ENCODE assay signal across 9 cellular contexts in genomic region chr1:210233216-210233494, GRCh38. TPM values are rescaled to one million over a fixed set of nuclear protein-coding genes. Genes with fewer than 3 reads are reported as not detected.
DNase-seq lines count a peak whose midpoint lies in the region; ATAC-seq, FAIRE-seq and TF ChIP-seq lines count a peak whose summit lies in the region.
"Had no signal": no experiment of that assay in that cellular context is flagged by ENCODE, and none has a peak within 500 bp of the region (broad histone marks: within the 10 kb centered on the region; RNA-seq: fewer than 3 reads in every experiment).

No MANE protein-coding gene starts in this region.

- POLR2A ChIA-PET in CD4-positive, alpha-beta T cell (lab: Charles Lee), result no interaction called here

- no peaks in the 10 kb centered on the region for H3K9me3 ChIP-seq in keratinocyte (ENCODE audit: control insufficient read depth, low read depth, low read length)
- H3K9me3 ChIP-seq in CD4-positive, alpha-beta T cell (ENCODE audit: control insufficient read depth, low read length), result no peaks in the 10 kb centered on the region

- ATAC-seq in stimulated activated memory B cell treated with anti-CD40 and anti-IgM and Interleukin-4, amounts not matched to agents 10 μg/mL and 1 μg/mL and 100 μg/mL, for 72 hours, result peak; percentile 53
- no peak for ATAC-seq in HG02852 (IDR thresholded peaks at IDR 0.05; ENCODE audit: unreplicated experiment)
- ATAC-seq in CD4-positive, alpha-beta T cell (ENCODE audit: poor library complexity), result no peak

- H3K4me3 ChIP-seq in keratinocyte (ENCODE audit: control insufficient read depth in 2 of 3, extremely low read depth in 1 of 3, insufficient read depth in 2 of 3, low read depth in 1 of 3, low read length in 3 of 3), result peak overlapping the region; percentile 53 to 80 (median 71)

- peak overlapping the region; percentile 77 for H3K4me2 ChIP-seq in keratinocyte (ENCODE audit: control insufficient read depth, extremely low read depth, insufficient read depth, low read depth, low read length)

- TF ChIP-seq CTCF in brain (conservative IDR thresholded peaks at IDR 0.05) (no peak), keratinocyte (optimal IDR thresholded peaks at IDR 0.05 in 1 of 3, IDR thresholded peaks at IDR 0.05 in 1 of 3, conservative IDR thresholded peaks at IDR 0.05 in 1 of 3; ENCODE audit: extremely low read depth in 1 of 3, insufficient read depth in 2 of 3, low read length in 3 of 3) (no peak)
- no peak for TF ChIP-seq CTCF in CD4-positive, alpha-beta T cell (IDR thresholded peaks at IDR 0.05)

- H3K4me1 Mint-ChIP-seq in activated naive CD4-positive, alpha-beta T cell treated with anti-CD3 and anti-CD28 coated beads for 36 hours (ENCODE audit: low read depth), result peaks cover 2% of the 10 kb centered on the region
- H3K4me1 Mint-ChIP-seq in brain, result peaks cover 57% of the 10 kb centered on the region
- H3K4me1 Mint-ChIP-seq in stimulated activated memory B cell treated with anti-CD40 and anti-IgM and Interleukin-4, amounts not matched to agents 10 μg/mL and 1 μg/mL and 100 μg/mL, for 72 hours, result peaks cover 6% of the 10 kb centered on the region
- H3K4me1 Mint-ChIP-seq in CD4-positive, alpha-beta T cell (ENCODE audit: low read depth), result peaks cover 13% of the 10 kb centered on the region

- FAIRE-seq in keratinocyte (lab: Jason Lieb, UNC), result no peak

- peaks cover 1% of the 10 kb centered on the region for H3K36me3 Mint-ChIP-seq in activated naive CD4-positive, alpha-beta T cell treated with anti-CD3 and anti-CD28 coated beads for 36 hours (ENCODE audit: low read depth)
- H3K36me3 Mint-ChIP-seq in brain, result no peaks in the 10 kb centered on the region
- no peaks in the 10 kb centered on the region for H3K36me3 Mint-ChIP-seq in stimulated activated memory B cell treated with anti-CD40 and anti-IgM and Interleukin-4, amounts not matched to agents 10 μg/mL and 1 μg/mL and 100 μg/mL, for 72 hours
- no peaks in the 10 kb centered on the region for H3K36me3 Mint-ChIP-seq in CD4-positive, alpha-beta T cell (ENCODE audit: low read depth)

- H3K79me2 ChIP-seq in keratinocyte (ENCODE audit: control insufficient read depth, insufficient read depth, low read length), result no peaks in the 10 kb centered on the region

- no peaks in the 10 kb centered on the region for H4K20me1 ChIP-seq in keratinocyte (ENCODE audit: control insufficient read depth, extremely low read depth, insufficient read depth, low read length)

- H3K36me3 ChIP-seq in keratinocyte (ENCODE audit: control insufficient read depth in 2 of 2, extremely low read depth in 1 of 2, insufficient read depth in 2 of 2, low read length in 2 of 2), result no peaks in the 10 kb centered on the region

- no peak overlapping the region for H3K27ac Mint-ChIP-seq in activated naive CD4-positive, alpha-beta T cell treated with anti-CD3 and anti-CD28 coated beads for 36 hours
- H3K27ac Mint-ChIP-seq in brain, result peak overlapping the region in 2 of 5 experiments; percentile 58 to 71
- no peak overlapping the region for H3K27ac Mint-ChIP-seq in stimulated activated memory B cell treated with anti-CD40 and anti-IgM and Interleukin-4, amounts not matched to agents 10 μg/mL and 1 μg/mL and 100 μg/mL, for 72 hours
- H3K27ac Mint-ChIP-seq in CD4-positive, alpha-beta T cell, result no peak overlapping the region

- peak overlapping the region; percentile 82 for H2AFZ ChIP-seq in keratinocyte (ENCODE audit: control insufficient read depth, low read length)

- dilution Hi-C loops in keratinocyte (cut with MboI; ENCODE audit: extremely low pct_ligation_motif_present, low sequenced_read_pairs), result no loop called here

- H3K27me3 ChIP-seq in keratinocyte (ENCODE audit: control insufficient read depth, extremely low read depth, insufficient read depth, low read length), result no peaks in the 10 kb centered on the region
- peaks cover 67% of the 10 kb centered on the region for H3K27me3 ChIP-seq in CD4-positive, alpha-beta T cell (ENCODE audit: control insufficient read depth, insufficient read depth, low read length)

- intact Hi-C loops in activated naive CD4-positive, alpha-beta T cell treated with anti-CD3 and anti-CD28 coated beads for 36 hours (cut with micrococcal nuclease), result loop anchor here (1.0 kb wide), 1 partner anchor 18 kb away; no protein-coding TSS in a partner anchor
- intact Hi-C loops in CD4-positive, alpha-beta T cell (cut with DNase I, micrococcal nuclease), result loop anchor here in 1 of 2 experiments (10.0 kb wide), 1 partner anchor 692 kb away; no protein-coding TSS in a partner anchor

- peak overlapping the region; percentile 47 for H3K27ac ChIP-seq in keratinocyte (ENCODE audit: control insufficient read depth, insufficient read depth, low read length)
- H3K27ac ChIP-seq in CD4-positive, alpha-beta T cell (ENCODE audit: low read depth, low read length), result no peak overlapping the region

- H3K9ac ChIP-seq in keratinocyte (ENCODE audit: control insufficient read depth, extremely low read depth, insufficient read depth, low read length), result peak overlapping the region; percentile 68

- peaks cover 50% of the 10 kb centered on the region for H3K27me3 Mint-ChIP-seq in activated naive CD4-positive, alpha-beta T cell treated with anti-CD3 and anti-CD28 coated beads for 36 hours (ENCODE audit: low read depth)
- peaks cover 11% of the 10 kb centered on the region for H3K27me3 Mint-ChIP-seq in brain
- peaks cover 54% of the 10 kb centered on the region for H3K27me3 Mint-ChIP-seq in stimulated activated memory B cell treated with anti-CD40 and anti-IgM and Interleukin-4, amounts not matched to agents 10 μg/mL and 1 μg/mL and 100 μg/mL, for 72 hours
- H3K27me3 Mint-ChIP-seq in CD4-positive, alpha-beta T cell, result peaks cover 61% of the 10 kb centered on the region

- H3K4me3 Mint-ChIP-seq in activated naive CD4-positive, alpha-beta T cell treated with anti-CD3 and anti-CD28 coated beads for 36 hours, result peak overlapping the region; percentile 36
- peak overlapping the region; percentile 80 to 86 (median 81) for H3K4me3 Mint-ChIP-seq in brain
- H3K4me3 Mint-ChIP-seq in stimulated activated memory B cell treated with anti-CD40 and anti-IgM and Interleukin-4, amounts not matched to agents 10 μg/mL and 1 μg/mL and 100 μg/mL, for 72 hours, result peak overlapping the region; percentile 52
- H3K4me3 Mint-ChIP-seq in CD4-positive, alpha-beta T cell, result no peak overlapping the region

- DNase-seq in activated naive CD4-positive, alpha-beta T cell treated with anti-CD3 and anti-CD28 coated beads for 36 hours, result no peak
- no peak for DNase-seq in activated naive CD4-positive, alpha-beta T cell (lab: John Stamatoyannopoulos, UW)
- DNase-seq in keratinocyte (ENCODE audit: low read depth, low spot score), result no peak
- DNase-seq in CD4-positive, alpha-beta T cell, result no peak
- DNase-seq in T1000 (lab: John Stamatoyannopoulos, UW), result no peak

- CTCF ChIA-PET in activated naive CD4-positive, alpha-beta T cell treated with anti-CD3 and anti-CD28 coated beads for 36 hours (lab: Charles Lee), result interaction anchor here (0.6 kb wide), 1 partner anchor 33 kb away, joined by 3 read pairs; no protein-coding TSS in a partner anchor
- CTCF ChIA-PET in CD4-positive, alpha-beta T cell (lab: Charles Lee), result no interaction called here

- no peaks in the 10 kb centered on the region for H3K9me1 ChIP-seq in keratinocyte (ENCODE audit: control insufficient read depth, extremely low read depth, insufficient read depth, low read length)

- H3K9me3 Mint-ChIP-seq in activated naive CD4-positive, alpha-beta T cell treated with anti-CD3 and anti-CD28 coated beads for 36 hours, result no peaks in the 10 kb centered on the region
- no peaks in the 10 kb centered on the region for H3K9me3 Mint-ChIP-seq in brain
- no peaks in the 10 kb centered on the region for H3K9me3 Mint-ChIP-seq in stimulated activated memory B cell treated with anti-CD40 and anti-IgM and Interleukin-4, amounts not matched to agents 10 μg/mL and 1 μg/mL and 100 μg/mL, for 72 hours
- no peaks in the 10 kb centered on the region for H3K9me3 Mint-ChIP-seq in CD4-positive, alpha-beta T cell

- peaks cover 19% of the 10 kb centered on the region for H3K4me1 ChIP-seq in keratinocyte (ENCODE audit: control insufficient read depth, extremely low read depth, insufficient read depth, low read length)

RNA-seq across cellular contexts. Expression of gene SERTAD4, which starts 0.6 kb away (rescaled TPM):
- not detected for total RNA-seq in activated naive CD4-positive, alpha-beta T cell treated with anti-CD3 and anti-CD28 coated beads for 36 hours
- 9.2 TPM for polyA plus RNA-seq in brain (ENCODE audit: insufficient read depth, low read depth, low replicate concordance)
- polyA plus RNA-seq in keratinocyte, result 0.64 to 5.1 TPM (median 3.4 TPM) in 3 replicates
- polyA plus RNA-seq in keratinocyte (2011; ENCODE audit: low read depth), result not detected
- polyA plus RNA-seq in keratinocyte (2011; cell fraction: cytosol; rRNA removed), result 1.3 and 2.0 TPM in 2 replicates
- 1.3 and 1.4 TPM in 2 replicates for polyA plus RNA-seq in keratinocyte (2011; cell fraction: nucleus; rRNA removed)
- 0.17 and 3.9 TPM in 2 replicates for polyA plus RNA-seq in keratinocyte (2012; ENCODE audit: low replicate concordance)
- 0.20 to 2.5 TPM (median 1.6 TPM) in 3 replicates for polyA minus RNA-seq in keratinocyte
- not detected for polyA minus RNA-seq in keratinocyte (2011; cell fraction: cytosol; rRNA and poly(A)+ RNA removed)
- polyA minus RNA-seq in keratinocyte (2011; cell fraction: nucleus; rRNA and poly(A)+ RNA removed), result 0.21 and 1.1 TPM in 2 replicates
- total RNA-seq in CD4-positive, alpha-beta T cell, result not detected
- total RNA-seq: activated CD8-positive, alpha-beta memory T cell treated with anti-CD3 and anti-CD28 coated beads for 36 hours had no signal
